13 cellular contexts compared by ENCODE assay signal in the genomic region with DNA sequence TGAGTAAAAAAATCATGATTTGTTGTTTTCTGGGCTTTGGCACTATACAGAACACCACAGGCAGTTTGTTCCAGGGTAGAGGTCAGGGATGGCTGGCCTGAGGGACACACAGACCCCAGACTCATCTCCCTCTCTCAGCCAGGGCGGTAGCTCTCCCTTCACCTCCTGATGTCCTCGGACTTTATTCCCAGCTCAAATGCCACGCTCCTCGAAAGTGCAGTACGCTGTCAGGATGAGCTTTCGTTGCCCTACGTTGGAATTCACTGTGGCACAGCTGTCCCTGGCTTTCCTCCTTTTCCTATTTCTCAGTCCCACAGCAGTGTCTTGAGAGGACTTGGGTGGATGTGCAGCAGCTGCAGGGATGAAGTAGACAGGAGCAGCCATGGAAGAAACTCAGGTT. TPM values are rescaled to one million over a fixed set of nuclear protein-coding genes. Genes with fewer than 3 reads are reported as not detected.
DNase-seq lines count a peak whose midpoint lies in the region; TF ChIP-seq lines count a peak whose summit lies in the region.
"Had no signal": no experiment of that assay in that cellular context is flagged by ENCODE, and none has a peak within 500 bp of the region (broad histone marks: within the 10 kb centered on the region; RNA-seq: fewer than 3 reads in every experiment).

No MANE protein-coding gene starts in this region.

- intact Hi-C loops in thyroid gland (cut with DNase I), result no loop called here

- H3K27me3 ChIP-seq in OCI-LY3 (ENCODE audit: low read depth, low read length) (no peaks in the 10 kb centered on the region), endodermal cell (ENCODE audit: control insufficient read depth, insufficient read depth, low read length, poor library complexity, severe bottlenecking) (no peaks in the 10 kb centered on the region), neural progenitor cell (no peaks in the 10 kb centered on the region), thyroid gland (no peaks in the 10 kb centered on the region), MG63 (no peaks in the 10 kb centered on the region)

- no peaks in the 10 kb centered on the region for H4K20me1 ChIP-seq in OCI-LY3 (ENCODE audit: insufficient read depth, low read length)
- H4K20me1 ChIP-seq in neural progenitor cell (ENCODE audit: low read depth), result no peaks in the 10 kb centered on the region

- DNase-seq in endodermal cell (peak; percentile 23), neural progenitor cell (ENCODE audit: low spot score) (no peak), thyroid gland (peak; percentile 57 to 58), DMS 273 (lab: John Stamatoyannopoulos, UW; ENCODE audit: unreplicated experiment) (no peak), MG63 (no peak), iPS-NIHi7 (ENCODE audit: extremely low spot score) (no peak)
- no peak for DNase-seq in activated naive CD4-positive, alpha-beta T cell treated with Interleukin-2 at 50 U/mL for 16 hours
- DNase-seq: activated CD8-positive, alpha-beta memory T cell treated with anti-CD3 and anti-CD28 coated beads, Interleukin-2, amount 10 ng/mL, durations not matched to agents 7 days and 5 days; activated naive CD4-positive, alpha-beta T cell treated with anti-CD3 and anti-CD28 coated beads, Interleukin-2, amount 50 U/mL, for 16 hours; SK-N-SH; stimulated activated CD4-positive, alpha-beta T cell treated with anti-CD3 and anti-CD28 coated beads, Interleukin-4, amount 100 ng/mL, for 4 hours; stimulated activated naive CD4-positive, alpha-beta T cell had no signal

- H3K27ac Mint-ChIP-seq in endodermal cell, result no peak overlapping the region
- peak overlapping the region; percentile 44 for H3K27ac Mint-ChIP-seq in neural progenitor cell
- H3K27ac Mint-ChIP-seq: activated CD8-positive, alpha-beta memory T cell treated with anti-CD3 and anti-CD28 coated beads, Interleukin-2, amount 10 ng/mL, durations not matched to agents 7 days and 5 days had no signal

- TF ChIP-seq CTCF in OCI-LY3 (IDR thresholded peaks at IDR 0.05; ENCODE audit: low read depth, low read length) (no peak), endodermal cell (conservative IDR thresholded peaks at IDR 0.05) (no peak), neural progenitor cell (IDR thresholded peaks at IDR 0.05) (no peak), thyroid gland (IDR thresholded peaks at IDR 0.05) (no peak)

- H3K36me3 Mint-ChIP-seq in endodermal cell (ENCODE audit: low read depth) (no peaks in the 10 kb centered on the region), neural progenitor cell (no peaks in the 10 kb centered on the region)
- H3K36me3 Mint-ChIP-seq: activated CD8-positive, alpha-beta memory T cell treated with anti-CD3 and anti-CD28 coated beads, Interleukin-2, amount 10 ng/mL, durations not matched to agents 7 days and 5 days had no signal

- peak overlapping the region; percentile 37 for H3K4me2 ChIP-seq in OCI-LY3 (ENCODE audit: low read length)
- H3K4me2 ChIP-seq in neural progenitor cell, result no peak overlapping the region
- H3K4me2 ChIP-seq: SK-N-SH had no signal

- no peaks in the 10 kb centered on the region for H3F3A ChIP-seq in neural progenitor cell (ENCODE audit: low read depth)

- H3K4me3 Mint-ChIP-seq in endodermal cell (no peak overlapping the region), neural progenitor cell (peak overlapping the region; percentile 10)
- H3K4me3 Mint-ChIP-seq: activated CD8-positive, alpha-beta memory T cell treated with anti-CD3 and anti-CD28 coated beads, Interleukin-2, amount 10 ng/mL, durations not matched to agents 7 days and 5 days had no signal

- H3K9me3 Mint-ChIP-seq in endodermal cell (no peaks in the 10 kb centered on the region), neural progenitor cell (no peaks in the 10 kb centered on the region)

- WGBS in endodermal cell (ENCODE audit: insufficient coverage in 1 of 2, insufficient read length in 1 of 2), 2 experiments, result 95 to 100% methylated on average over 5 to 7 of the region's 7 CpGs
- WGBS in thyroid gland, 2 donors, result 17 to 30% methylated on average over 7 of the region's 7 CpGs

- H3K4me1 Mint-ChIP-seq in endodermal cell (no peaks in the 10 kb centered on the region), neural progenitor cell (peaks cover 28% of the 10 kb centered on the region)

- H3K27me3 Mint-ChIP-seq in endodermal cell (ENCODE audit: insufficient read depth) (peaks cover 11% of the 10 kb centered on the region), neural progenitor cell (ENCODE audit: insufficient read depth, low read depth) (peaks cover 4% of the 10 kb centered on the region)
- H3K27me3 Mint-ChIP-seq: activated CD8-positive, alpha-beta memory T cell treated with anti-CD3 and anti-CD28 coated beads, Interleukin-2, amount 10 ng/mL, durations not matched to agents 7 days and 5 days had no signal

- H3K9me3 ChIP-seq in OCI-LY3 (ENCODE audit: insufficient read depth, low read length), result no peaks in the 10 kb centered on the region
- no peaks in the 10 kb centered on the region for H3K9me3 ChIP-seq in endodermal cell (ENCODE audit: control insufficient read depth, low read length)
- H3K9me3 ChIP-seq in neural progenitor cell (ENCODE audit: low read depth), result no peaks in the 10 kb centered on the region
- H3K9me3 ChIP-seq in thyroid gland, result no peaks in the 10 kb centered on the region
- H3K9me3 ChIP-seq in MG63, result no peaks in the 10 kb centered on the region
- H3K9me3 ChIP-seq: SK-N-SH had no signal

- H3K9ac ChIP-seq in OCI-LY3 (ENCODE audit: low read length), result no peak overlapping the region
- no peak overlapping the region for H3K9ac ChIP-seq in endodermal cell (ENCODE audit: extremely low read depth, low read length, poor library complexity, severe bottlenecking)
- H3K9ac ChIP-seq in neural progenitor cell, result no peak overlapping the region
- H3K9ac ChIP-seq: SK-N-SH had no signal

- H3K79me2 ChIP-seq in OCI-LY3 (ENCODE audit: low read length) (no peaks in the 10 kb centered on the region), neural progenitor cell (ENCODE audit: low read depth) (no peaks in the 10 kb centered on the region)

- no peak overlapping the region for H3K27ac ChIP-seq in OCI-LY3 (ENCODE audit: low read length)
- no peak overlapping the region for H3K27ac ChIP-seq in endodermal cell (ENCODE audit: low read depth, low read length)
- no peak overlapping the region for H3K27ac ChIP-seq in neural progenitor cell
- peak overlapping the region; percentile 95 to 99 (median 97) for H3K27ac ChIP-seq in thyroid gland

- H3K4me1 ChIP-seq in OCI-LY3 (ENCODE audit: low read length) (peaks cover 65% of the 10 kb centered on the region), endodermal cell (ENCODE audit: control insufficient read depth, insufficient read depth, low read length) (no peaks in the 10 kb centered on the region), neural progenitor cell (peaks cover 19% of the 10 kb centered on the region), thyroid gland (peaks cover 58 to 87% of the 10 kb centered on the region in 2 donors)

- H2AFZ ChIP-seq in OCI-LY3 (ENCODE audit: low read depth, low read length) (no peak overlapping the region), neural progenitor cell (replicated peaks) (no peak overlapping the region)

- no peaks in the 10 kb centered on the region for H3K36me3 ChIP-seq in OCI-LY3 (replicated peaks; ENCODE audit: low read depth, low read length)
- H3K36me3 ChIP-seq in endodermal cell (ENCODE audit: control insufficient read depth, insufficient read depth, low read length), result no peaks in the 10 kb centered on the region
- H3K36me3 ChIP-seq in neural progenitor cell, result no peaks in the 10 kb centered on the region
- no peaks in the 10 kb centered on the region for H3K36me3 ChIP-seq in thyroid gland
- H3K36me3 ChIP-seq in MG63, result no peaks in the 10 kb centered on the region

- H3K4me3 ChIP-seq in OCI-LY3 (ENCODE audit: low read length) (no peak overlapping the region), endodermal cell (ENCODE audit: low read length) (no peak overlapping the region), neural progenitor cell (no peak overlapping the region), thyroid gland (replicated peaks in 1 of 3) (no peak overlapping the region), MG63 (no peak overlapping the region)

- TF ChIP-seq POLR2A in thyroid gland (IDR thresholded peaks at IDR 0.05), result peak in 1 of 2 donors; percentile 17

RNA-seq across cellular contexts. Expression of a gene that starts 15.7 kb away (rescaled TPM):
- total RNA-seq in endodermal cell, result 100 to 1,000 TPM in 1 of 2 donors, 10 to 100 TPM in 1; 76.2 to 101 TPM
- polyA plus RNA-seq in endodermal cell (2013, experiment 1 of 2), result 58.9 TPM
- 55.0 TPM for polyA plus RNA-seq in endodermal cell (2013, experiment 2 of 2)
- total RNA-seq in neural progenitor cell (ENCODE audit: low replicate concordance), result 31.8 and 67.8 TPM in 2 replicates
- 100 to 1,000 TPM; 155 to 283 (median 200) TPM for total RNA-seq in thyroid gland
- total RNA-seq in MG63 (2014; rRNA removed; shearing (Covaris generic); ENCODE audit: low replicate concordance), result 186 and 189 TPM in 2 replicates

RNA-seq across cellular contexts. Expression of a gene that starts 42.8 kb away (rescaled TPM):
- 10 to 100 TPM; 37.3 to 44.6 TPM for total RNA-seq in endodermal cell
- 43.3 TPM for polyA plus RNA-seq in endodermal cell (2013, experiment 1 of 2)
- 36.4 TPM for polyA plus RNA-seq in endodermal cell (2013, experiment 2 of 2)
- total RNA-seq in neural progenitor cell (ENCODE audit: low replicate concordance), result 47.2 and 65.4 TPM in 2 replicates
- total RNA-seq in thyroid gland, result 10 to 100 TPM; 41.1 to 58.9 (median 47.3) TPM
- total RNA-seq in MG63 (2014; rRNA removed; shearing (Covaris generic); ENCODE audit: low replicate concordance), result 23.6 and 52.7 TPM in 2 replicates

Comparison
In these comparisons a context has a peak if more than half of its experiments do, and no peak if none do; other contexts are left out.
1. H3K27ac ChIP-seq: peak in thyroid gland (3 of 3); none in OCI-LY3 (single experiment), endodermal cell (single experiment) and neural progenitor cell (single experiment).
2. DNase-seq: peak in endodermal cell (single experiment) and thyroid gland (2 of 2); none in neural progenitor cell (single experiment), DMS 273 (single experiment), MG63 (single experiment), activated naive CD4-positive, alpha-beta T cell treated with Interleukin-2 at 50 U/mL for 16 hours (single experiment) and iPS-NIHi7 (single experiment).